In the genomic region with DNA sequence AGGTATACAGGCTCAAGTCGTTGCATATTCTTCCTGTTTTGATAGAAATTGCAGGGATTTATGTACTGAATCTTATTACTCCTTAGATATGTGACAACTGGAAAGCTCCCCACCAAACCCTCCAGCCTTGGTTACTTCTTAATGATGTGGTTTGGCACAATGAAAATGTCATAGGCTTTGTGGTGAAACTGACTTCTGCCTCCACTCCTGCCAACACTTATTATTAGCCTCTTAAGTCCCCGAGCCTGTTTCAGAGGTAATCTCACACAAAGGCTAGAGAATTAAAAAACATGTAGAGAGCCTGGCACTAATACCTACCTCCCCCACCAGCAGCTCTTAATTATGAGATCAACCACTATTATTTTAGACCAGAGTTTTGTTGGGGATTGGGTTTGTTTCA, we compare ENCODE assay signal across 11 cellular contexts. TPM values are rescaled to one million over a fixed set of nuclear protein-coding genes. Genes with fewer than 3 reads are reported as not detected.
A peak's percentile ranks its signal among the peaks of the same experiment; 100 is the strongest.
DNase-seq lines count a peak whose midpoint lies in the region; ATAC-seq, FAIRE-seq and TF ChIP-seq lines count a peak whose summit lies in the region.
"Had no signal": no experiment of that assay in that cellular context is flagged by ENCODE, and none has a peak within 500 bp of the region (broad histone marks: within the 10 kb centered on the region; RNA-seq: fewer than 3 reads in every experiment).

No MANE protein-coding gene starts in this region.

- no peak for DNase-seq in Calu3
- no peak for DNase-seq in activated CD8-positive, alpha-beta T cell treated with anti-CD3 and anti-CD28 coated beads, Interleukin-2, amount 10 ng/mL, durations not matched to agents 7 days and 5 days
- DNase-seq in naive B cell, result no peak
- no peak for DNase-seq in mucosa of descending colon
- DNase-seq in H54 (ENCODE audit: insufficient read length, low spot score), result no peak
- no peak for DNase-seq in Peyer's patch
- DNase-seq: NCI-H2171 had no signal

- ATAC-seq in activated CD8-positive, alpha-beta T cell treated with anti-CD3 and anti-CD28 coated beads, Interleukin-2, amount 10 ng/mL, durations not matched to agents 7 days and 5 days, result no peak
- ATAC-seq in naive B cell (ENCODE audit: low read depth in 2 of 2) (no peak), HG03045 (IDR thresholded peaks at IDR 0.05; ENCODE audit: unreplicated experiment) (no peak), mucosa of descending colon (no peak)

- TF ChIP-seq CTCF in Calu3 (IDR thresholded peaks at IDR 0.05; ENCODE audit: unreplicated experiment) (no peak), mucosa of descending colon (IDR thresholded peaks at IDR 0.05) (no peak), Peyer's patch (IDR thresholded peaks at IDR 0.05) (no peak)

- H3K27me3 Mint-ChIP-seq in Calu3 (ENCODE audit: unreplicated experiment), result no peaks in the 10 kb centered on the region
- H3K27me3 Mint-ChIP-seq in IgD-negative memory B cell, result no peaks in the 10 kb centered on the region
- H3K27me3 Mint-ChIP-seq in activated CD8-positive, alpha-beta T cell treated with anti-CD3 and anti-CD28 coated beads, Interleukin-2, amount 10 ng/mL, durations not matched to agents 7 days and 5 days (ENCODE audit: low read depth), result no peaks in the 10 kb centered on the region
- no peaks in the 10 kb centered on the region for H3K27me3 Mint-ChIP-seq in naive B cell
- H3K27me3 Mint-ChIP-seq: dendritic cell treated with granulocyte-macrophage colony-stimulating factor and Interleukin-4, amounts not matched to agents 40 ng/mL and 50 ng/mL, for 4 days had no signal

- H3K4me1 ChIP-seq in mucosa of descending colon (ENCODE audit: low read depth) (peaks cover 33% of the 10 kb centered on the region), Peyer's patch (peaks cover 0 to 54% (median 2%) of the 10 kb centered on the region in 4 donors)

- H3K27ac Mint-ChIP-seq in Calu3 (ENCODE audit: unreplicated experiment) (peak overlapping the region; percentile 50), IgD-negative memory B cell (peak overlapping the region in 2 of 3 donors; percentile 64 to 96), naive B cell (peak overlapping the region in 5 of 6 donors; percentile 20 to 97 (median 40))
- peak overlapping the region; percentile 39 for H3K27ac Mint-ChIP-seq in activated CD8-positive, alpha-beta T cell treated with anti-CD3 and anti-CD28 coated beads, Interleukin-2, amount 10 ng/mL, durations not matched to agents 7 days and 5 days
- H3K27ac Mint-ChIP-seq: dendritic cell treated with granulocyte-macrophage colony-stimulating factor and Interleukin-4, amounts not matched to agents 40 ng/mL and 50 ng/mL, for 4 days had no signal

- H3K36me3 ChIP-seq in mucosa of descending colon (ENCODE audit: low read depth) (peaks cover 4% of the 10 kb centered on the region), Peyer's patch (peaks cover 0 to 49% (median 0%) of the 10 kb centered on the region in 3 donors)

- intact Hi-C loops in Calu3 (cut with micrococcal nuclease; ENCODE audit: unreplicated experiment), result loop anchor here (2.0 to 5.0 kb wide), 2 partner anchors 133 to 203 kb away; no protein-coding TSS in a partner anchor
- intact Hi-C loops in mucosa of descending colon (cut with DNase I, micrococcal nuclease), result no loop called here

- H3K4me1 Mint-ChIP-seq in Calu3 (ENCODE audit: low read depth, unreplicated experiment), result peaks cover 60% of the 10 kb centered on the region
- H3K4me1 Mint-ChIP-seq in IgD-negative memory B cell, result peaks cover 21 to 39% (median 35%) of the 10 kb centered on the region in 3 donors
- peaks cover 71% of the 10 kb centered on the region for H3K4me1 Mint-ChIP-seq in activated CD8-positive, alpha-beta T cell treated with anti-CD3 and anti-CD28 coated beads, Interleukin-2, amount 10 ng/mL, durations not matched to agents 7 days and 5 days (ENCODE audit: low read depth)
- peaks cover 27 to 53% (median 48%) of the 10 kb centered on the region in 3 donors for H3K4me1 Mint-ChIP-seq in naive B cell

- H3K4me3 ChIP-seq in mucosa of descending colon (no peak overlapping the region), Peyer's patch (no peak overlapping the region)
- H3K4me3 ChIP-seq: suprapubic skin had no signal

- no peaks in the 10 kb centered on the region for H3K9me3 Mint-ChIP-seq in Calu3 (ENCODE audit: low read depth, unreplicated experiment)
- no peaks in the 10 kb centered on the region for H3K9me3 Mint-ChIP-seq in IgD-negative memory B cell
- no peaks in the 10 kb centered on the region for H3K9me3 Mint-ChIP-seq in activated CD8-positive, alpha-beta T cell treated with anti-CD3 and anti-CD28 coated beads, Interleukin-2, amount 10 ng/mL, durations not matched to agents 7 days and 5 days (ENCODE audit: insufficient read depth)
- H3K9me3 Mint-ChIP-seq in naive B cell, result no peaks in the 10 kb centered on the region
- H3K9me3 Mint-ChIP-seq: dendritic cell treated with granulocyte-macrophage colony-stimulating factor and Interleukin-4, amounts not matched to agents 40 ng/mL and 50 ng/mL, for 4 days had no signal

- BruUV-seq in Calu3 (replicated peaks; lab: Mats Ljungman, UMichigan), result no TSS peak

- FAIRE-seq in H54 (lab: Jason Lieb, UNC), result no peak

- TF ChIP-seq POLR2A in H54 (IDR thresholded peaks at IDR 0.05; ENCODE audit: low read depth, low read length) (no peak), Peyer's patch (IDR thresholded peaks at IDR 0.05) (no peak)

- CTCF ChIA-PET in Calu3 (lab: Charles Lee), result no interaction called here
- CTCF ChIA-PET in activated CD8-positive, alpha-beta T cell treated with anti-CD3 and anti-CD28 coated beads, Interleukin-2, amount 10 ng/mL, durations not matched to agents 7 days and 5 days (lab: Charles Lee), result interaction anchor here (1.2 to 2.3 kb wide), 5 partner anchors 10 to 203 kb away, joined by 4 to 10 read pairs (median 6); no protein-coding TSS in a partner anchor

- H3K9me3 ChIP-seq in mucosa of descending colon, result no peaks in the 10 kb centered on the region
- no peaks in the 10 kb centered on the region for H3K9me3 ChIP-seq in Peyer's patch
- H3K9me3 ChIP-seq: suprapubic skin had no signal

- H3K4me3 Mint-ChIP-seq in Calu3 (ENCODE audit: low read depth, unreplicated experiment) (no peak overlapping the region), IgD-negative memory B cell (peak overlapping the region in 1 of 4 donors; percentile 54), naive B cell (no peak overlapping the region)
- H3K4me3 Mint-ChIP-seq in activated CD8-positive, alpha-beta T cell treated with anti-CD3 and anti-CD28 coated beads, Interleukin-2, amount 10 ng/mL, durations not matched to agents 7 days and 5 days, result no peak overlapping the region
- H3K4me3 Mint-ChIP-seq: dendritic cell treated with granulocyte-macrophage colony-stimulating factor and Interleukin-4, amounts not matched to agents 40 ng/mL and 50 ng/mL, for 4 days had no signal

- POLR2A ChIA-PET in activated CD8-positive, alpha-beta T cell treated with anti-CD3 and anti-CD28 coated beads, Interleukin-2, amount 10 ng/mL, durations not matched to agents 7 days and 5 days (lab: Charles Lee), result interaction anchor here (2.4 to 12.0 kb wide), 2 partner anchors 15 to 24 kb away, joined by 21 to 163 read pairs; partner anchors contain the start of gene HNRNPU

- H3K27ac ChIP-seq in Peyer's patch, result no peak overlapping the region
- H3K27ac ChIP-seq: suprapubic skin had no signal

- H3K27me3 ChIP-seq in Peyer's patch, result no peaks in the 10 kb centered on the region
- H3K27me3 ChIP-seq: suprapubic skin had no signal

- peaks cover 95% of the 10 kb centered on the region for H3K36me3 Mint-ChIP-seq in Calu3 (ENCODE audit: insufficient read depth, unreplicated experiment)
- peaks cover 5% of the 10 kb centered on the region for H3K36me3 Mint-ChIP-seq in IgD-negative memory B cell
- peaks cover 79% of the 10 kb centered on the region for H3K36me3 Mint-ChIP-seq in activated CD8-positive, alpha-beta T cell treated with anti-CD3 and anti-CD28 coated beads, Interleukin-2, amount 10 ng/mL, durations not matched to agents 7 days and 5 days (ENCODE audit: low read depth)
- H3K36me3 Mint-ChIP-seq in naive B cell, result peaks cover 12 to 18% of the 10 kb centered on the region in 2 donors

RNA-seq across cellular contexts. Expression of gene COX20, which starts 4.2 kb away (rescaled TPM):
- 22.6 and 32.8 TPM in 2 replicates for total RNA-seq in Calu3 (2022)
- 36.9 TPM for polyA plus RNA-seq in IgD-negative memory B cell
- 10 to 100 TPM; 31.3 to 33.6 TPM for total RNA-seq in activated CD8-positive, alpha-beta T cell treated with anti-CD3 and anti-CD28 coated beads, Interleukin-2, amount 10 ng/mL, durations not matched to agents 7 days and 5 days
- 10 to 100 TPM; 33.5 to 70.9 (median 49.7) TPM for polyA plus RNA-seq in naive B cell (ENCODE audit: low read depth in 6 of 6)
- total RNA-seq in mucosa of descending colon, result 10 to 100 TPM; 18.9 to 37.7 (median 32.3) TPM
- 10 to 100 TPM; 15.6 to 33.5 (median 28.2) TPM for total RNA-seq in Peyer's patch

RNA-seq across cellular contexts. Expression of gene HNRNPU, which starts 24.7 kb away (rescaled TPM):
- total RNA-seq in Calu3 (2022) (418 and 453 TPM in 2 replicates), mucosa of descending colon (100 to 1,000 TPM; 197 to 281 (median 260) TPM), Peyer's patch (100 to 1,000 TPM; 277 to 522 (median 324) TPM)
- polyA plus RNA-seq in IgD-negative memory B cell (339 TPM), naive B cell (ENCODE audit: low read depth in 6 of 6) (100 to 1,000 TPM; 131 to 412 (median 247) TPM)
- total RNA-seq in activated CD8-positive, alpha-beta T cell treated with anti-CD3 and anti-CD28 coated beads, Interleukin-2, amount 10 ng/mL, durations not matched to agents 7 days and 5 days, result 100 to 1,000 TPM; 432 to 435 TPM
